Comparison of ENCODE assay signal across 11 cellular contexts in genomic region chr3:23952646-23953045, GRCh38. TPM values are rescaled to one million over a fixed set of nuclear protein-coding genes. Genes with fewer than 3 reads are reported as not detected.
DNase-seq lines count a peak whose midpoint lies in the region; ATAC-seq and TF ChIP-seq lines count a peak whose summit lies in the region.
"Had no signal": no experiment of that assay in that cellular context is flagged by ENCODE, and none has a peak within 500 bp of the region (broad histone marks: within the 10 kb centered on the region; RNA-seq: fewer than 3 reads in every experiment).

No MANE protein-coding gene starts in this region.

- H3K4me3 ChIP-seq in ovary (no peak overlapping the region), esophagus squamous epithelium (no peak overlapping the region), foreskin fibroblast (ENCODE audit: low read depth in 1 of 2, low read length in 2 of 2) (no peak overlapping the region)
- H3K4me3 ChIP-seq: HAP-1 had no signal

- intact Hi-C loops in ovary (cut with DNase I): no loop called here
- intact Hi-C loops in esophagus squamous epithelium (cut with DNase I): no loop called here

- no peak for TF ChIP-seq EP300 in ovary (IDR thresholded peaks at IDR 0.05)

- no peaks in the 10 kb centered on the region for H3K27me3 ChIP-seq in ovary
- no peaks in the 10 kb centered on the region for H3K27me3 ChIP-seq in esophagus squamous epithelium

- DNase-seq in stimulated activated naive CD8-positive, alpha-beta T cell treated with anti-CD3 and anti-CD28 coated beads, Interleukin-15, Interleukin-2, amounts not matched to agents 100 U/mL and 50 U/mL, for 24 hours: no peak
- DNase-seq in NAMALWA (ENCODE audit: low spot score): peak; percentile 88
- no peak for DNase-seq in SKM-1 treated with dmso at 0.1 percent for 144 hours (lab: John Stamatoyannopoulos, UW; ENCODE audit: unreplicated experiment)
- DNase-seq in ovary: no peak
- no peak for DNase-seq in esophagus squamous epithelium (lab: John Stamatoyannopoulos, UW)
- no peak for DNase-seq in foreskin fibroblast
- DNase-seq: stimulated activated CD4-positive, alpha-beta T cell treated with anti-CD3 and anti-CD28 coated beads, Interleukin-2, amount 100 ng/mL, for 48 hours; trophoblast cell had no signal

- no peak for ATAC-seq in stimulated activated naive CD8-positive, alpha-beta T cell treated with anti-CD3 and anti-CD28 coated beads, Interleukin-15, Interleukin-2, amounts not matched to agents 100 U/mL and 50 U/mL, for 24 hours
- peak; percentile 33 for ATAC-seq in HG02852 (IDR thresholded peaks at IDR 0.05; ENCODE audit: unreplicated experiment)

- H3K9me3 ChIP-seq in ovary (no peaks in the 10 kb centered on the region), esophagus squamous epithelium (no peaks in the 10 kb centered on the region)
- H3K9me3 ChIP-seq: HAP-1 had no signal

- H3K4me1 ChIP-seq in ovary (ENCODE audit: insufficient read depth): peaks cover 25% of the 10 kb centered on the region
- H3K4me1 ChIP-seq in esophagus squamous epithelium: peaks cover 13 to 68% (median 33%) of the 10 kb centered on the region in 3 donors

- H3K4me3 Mint-ChIP-seq in stimulated activated naive CD8-positive, alpha-beta T cell treated with anti-CD3 and anti-CD28 coated beads, Interleukin-15, Interleukin-2, amounts not matched to agents 100 ng/mL and 50 ng/mL, for 24 hours: peak overlapping the region; percentile 8

- no peak for TF ChIP-seq CTCF in ovary (IDR thresholded peaks at IDR 0.05)
- TF ChIP-seq CTCF in esophagus squamous epithelium (IDR thresholded peaks at IDR 0.05): no peak
- TF ChIP-seq CTCF in foreskin fibroblast (IDR thresholded peaks at IDR 0.05; ENCODE audit: low read depth, low read length): no peak

- TF ChIP-seq POLR2A in ovary (IDR thresholded peaks at IDR 0.05) (no peak), esophagus squamous epithelium (IDR thresholded peaks at IDR 0.05) (no peak)

- peaks cover 74% of the 10 kb centered on the region for H3K4me1 Mint-ChIP-seq in stimulated activated naive CD8-positive, alpha-beta T cell treated with anti-CD3 and anti-CD28 coated beads, Interleukin-15, Interleukin-2, amounts not matched to agents 100 ng/mL and 50 ng/mL, for 24 hours (ENCODE audit: low read depth)

- peaks cover 12% of the 10 kb centered on the region for H3K36me3 Mint-ChIP-seq in stimulated activated naive CD8-positive, alpha-beta T cell treated with anti-CD3 and anti-CD28 coated beads, Interleukin-15, Interleukin-2, amounts not matched to agents 100 ng/mL and 50 ng/mL, for 24 hours (ENCODE audit: low read depth)

- WGBS in ovary, 3 donors: 77 to 79% (median 77%) methylated on average over 4 of the region's 4 CpGs
- 67 to 69% methylated on average over 4 of the region's 4 CpGs for WGBS in esophagus squamous epithelium, 2 donors

- no peaks in the 10 kb centered on the region for H3K27me3 Mint-ChIP-seq in stimulated activated naive CD8-positive, alpha-beta T cell treated with anti-CD3 and anti-CD28 coated beads, Interleukin-15, Interleukin-2, amounts not matched to agents 100 ng/mL and 50 ng/mL, for 24 hours

- no peak overlapping the region for H3K27ac Mint-ChIP-seq in stimulated activated naive CD8-positive, alpha-beta T cell treated with anti-CD3 and anti-CD28 coated beads, Interleukin-15, Interleukin-2, amounts not matched to agents 100 ng/mL and 50 ng/mL, for 24 hours

- H3K36me3 ChIP-seq in ovary (no peaks in the 10 kb centered on the region), esophagus squamous epithelium (peaks cover 0 to 26% (median 0%) of the 10 kb centered on the region in 3 donors)

- no peaks in the 10 kb centered on the region for H3K9me3 Mint-ChIP-seq in stimulated activated naive CD8-positive, alpha-beta T cell treated with anti-CD3 and anti-CD28 coated beads, Interleukin-15, Interleukin-2, amounts not matched to agents 100 ng/mL and 50 ng/mL, for 24 hours

- H3K27ac ChIP-seq in ovary: no peak overlapping the region
- H3K27ac ChIP-seq in esophagus squamous epithelium: no peak overlapping the region

RNA-seq across cellular contexts. Expression of gene NR1D2, which starts 7.6 kb away (rescaled TPM):
- 10 to 100 TPM; 29.9 to 74.3 (median 37.2) TPM for total RNA-seq in ovary
- 10 to 100 TPM; 26.9 to 33.3 TPM for polyA plus RNA-seq in ovary
- total RNA-seq in esophagus squamous epithelium: 10 to 100 TPM; 10.8 to 34.0 (median 11.6) TPM

RNA-seq across cellular contexts. Expression of gene RPL15, which starts 35.7 kb away (rescaled TPM):
- 1,000 to 10,000 TPM; 3,013 to 4,925 (median 3,735) TPM for total RNA-seq in ovary
- polyA plus RNA-seq in ovary: 1,000 to 10,000 TPM; 4,714 to 6,966 TPM
- 1,000 to 10,000 TPM; 1,560 to 3,130 (median 2,166) TPM for total RNA-seq in esophagus squamous epithelium

RNA-seq across cellular contexts. Expression of gene NKIRAS1, which starts 35.9 kb away (rescaled TPM):
- total RNA-seq in ovary (10 to 100 TPM; 10.2 to 16.8 (median 13.4) TPM), esophagus squamous epithelium (10 to 100 TPM in 1 of 4 donors, 1 to 10 TPM in 3; 5.9 to 11.1 (median 8.4) TPM)
- 10 to 100 TPM in 1 of 2 donors, 1 to 10 TPM in 1; 8.7 to 18.9 TPM for polyA plus RNA-seq in ovary
